11 cellular contexts compared by ENCODE assay signal in genomic region chr15:66780172-66780972, GRCh38.
DNase-seq lines count a peak whose midpoint lies in the region; ATAC-seq, FAIRE-seq and TF ChIP-seq lines count a peak whose summit lies in the region.
"Had no signal": no experiment of that assay in that cellular context is flagged by ENCODE, and none has a peak within 500 bp of the region (broad histone marks: within the 10 kb centered on the region; RNA-seq: fewer than 3 reads in every experiment).

No MANE protein-coding gene starts in this region.

- H3K4me2 ChIP-seq in GM12878 (ENCODE audit: control insufficient read depth, insufficient read depth) = no peak overlapping the region

- intact Hi-C loops in GM12878 (cut with micrococcal nuclease; ENCODE audit: unreplicated experiment) (no loop called here), left colon (cut with DNase I, micrococcal nuclease) (no loop called here)

- no peaks in the 10 kb centered on the region for H3K36me3 ChIP-seq in GM12878 (ENCODE audit: control insufficient read depth in 2 of 2, insufficient read depth in 2 of 2, low read length in 1 of 2)

- no TSS peak for BruUV-seq in GM12878 (replicated peaks; lab: Mats Ljungman, UMichigan)

- H3K79me2 ChIP-seq in GM12878 (ENCODE audit: control insufficient read depth, insufficient read depth, low read length) = no peaks in the 10 kb centered on the region

- POLR2A ChIA-PET in GM12878 (lab: Charles Lee) = no interaction called here
- POLR2A ChIA-PET in GM10248 (lab: Yijun Ruan, JAX) = no interaction called here

- H4K20me1 ChIP-seq in GM12878 (ENCODE audit: control insufficient read depth, insufficient read depth) = no peaks in the 10 kb centered on the region

- SMC1A ChIA-PET in GM12878 (lab: Charles Lee; ENCODE audit: uncharacterized antibody, unreplicated experiment) = no interaction called here

- no peak for TF ChIP-seq RAD21 in GM12878 (IDR thresholded peaks at IDR 0.05; ENCODE audit: insufficient read depth, low read depth, low read length)

- RAD21 ChIA-PET in GM12878 (lab: Charles Lee; ENCODE audit: unreplicated experiment) = no interaction called here

- TF ChIP-seq POLR2A in GM12878 (IDR thresholded peaks at IDR 0.05; ENCODE audit: low read depth, low read length) = no peak

- DNase-seq in 8988T (peak; percentile 78), HS-27A (ENCODE audit: low read depth) (peak; percentile 64), GM12878 (ENCODE audit: low read depth, low spot score) (no peak), left colon (peak; percentile 59 to 70), activated gamma-delta T cell treated with Interleukin-2 at 50 U/mL for 16 hours (no peak), NOMO-1 treated with DMSO at 0.1 percent for 48 hours (lab: John Stamatoyannopoulos, UW; ENCODE audit: unreplicated experiment) (no peak), GM10248 (ENCODE audit: extremely low spot score) (no peak)
- DNase-seq in stimulated activated CD4-positive, alpha-beta T cell treated with anti-CD3 and anti-CD28 coated beads, Interleukin-2, amount 100 ng/mL, for 24 hours = no peak
- DNase-seq: heart right ventricle had no signal

- no peaks in the 10 kb centered on the region for H3K4me1 ChIP-seq in GM12878 (ENCODE audit: control insufficient read depth, insufficient read depth, low read length)
- H3K4me1 ChIP-seq: psoas muscle had no signal

- WGBS in GM12878 (ENCODE audit: insufficient coverage, insufficient replicate concordance, low lambda C conversion rate, missing lambda C conversion rate) = 51% methylated on average over 21 of the region's 21 CpGs

- no peak overlapping the region for H2AFZ ChIP-seq in GM12878 (ENCODE audit: control insufficient read depth, low read depth, low read length)

- H3K27ac ChIP-seq in GM12878 (ENCODE audit: control insufficient read depth, insufficient read depth) = no peak overlapping the region
- H3K27ac ChIP-seq: C4-2B, heart right ventricle, psoas muscle had no signal

- ATAC-seq in GM12878 = peak; percentile 35; the same call in 1 of the 3 replicates
- peak; percentile 70 for ATAC-seq in left colon
- ATAC-seq: psoas muscle had no signal

- TF ChIP-seq CTCF in GM12878 (IDR thresholded peaks at IDR 0.05 in 2 of 3, conservative IDR thresholded peaks at IDR 0.05 in 1 of 3; ENCODE audit: control insufficient read depth in 2 of 3, extremely low read depth in 1 of 3, insufficient read depth in 1 of 3, low read depth in 3 of 3, low read length in 3 of 3) = no peak
- TF ChIP-seq CTCF in GM10248 (IDR thresholded peaks at IDR 0.05; ENCODE audit: control extremely low read depth, extremely low read depth, low read depth, missing control alignments) = no peak

- H3K9me3 ChIP-seq in GM12878 (replicated peaks; ENCODE audit: control insufficient read depth, insufficient read depth, low read length) = no peaks in the 10 kb centered on the region
- H3K9me3 ChIP-seq: heart right ventricle, psoas muscle had no signal

- in situ Hi-C loops in GM12878 (cut with MboI) = no loop called here

- no peaks in the 10 kb centered on the region for H3K27me3 ChIP-seq in GM12878 (replicated peaks in 1 of 2; ENCODE audit: control insufficient read depth in 2 of 2, insufficient read depth in 2 of 2, low read length in 1 of 2)
- H3K27me3 ChIP-seq: heart right ventricle had no signal

- CTCF ChIA-PET in GM12878 (lab: Yijun Ruan, JAX) (no interaction called here), GM10248 (lab: Yijun Ruan, JAX) (interaction anchor here (0.8 to 2.1 kb wide), 4 partner anchors 10 to 71 kb away, joined by 3 to 8 read pairs (median 4); no protein-coding TSS in a partner anchor)

- no peak for FAIRE-seq in GM12878 (lab: Jason Lieb, UNC)

- H3K9ac ChIP-seq in GM12878 (ENCODE audit: control insufficient read depth, insufficient read depth, low read length) = no peak overlapping the region

- H3K4me3 ChIP-seq in GM12878 = no peak overlapping the region
- H3K4me3 ChIP-seq: heart right ventricle, psoas muscle had no signal

- no peak for TF ChIP-seq EP300 in GM12878 (IDR thresholded peaks at IDR 0.05; ENCODE audit: borderline replicate concordance in 1 of 2, control insufficient read depth in 1 of 2, low read depth in 2 of 2, low read length in 2 of 2)

TF ChIP-seq in GM12878, 131 proteins besides CTCF, POLR2A, EP300 and RAD21:
- TF ChIP-seq NBN (IDR thresholded peaks at IDR 0.05) = no peak
- TF ChIP-seq ZNF384 (IDR thresholded peaks at IDR 0.05; ENCODE audit: borderline replicate concordance, low read depth, low read length) = no peak
- no peak for TF ChIP-seq NKRF (conservative IDR thresholded peaks at IDR 0.05)

Comparison
In these comparisons a context has a peak if more than half of its experiments do, and no peak if none do; other contexts are left out.
1. DNase-seq: peak in 8988T (single experiment), HS-27A (single experiment) and left colon (2 of 2); none in GM12878 (single experiment), activated gamma-delta T cell treated with Interleukin-2 at 50 U/mL for 16 hours (single experiment), NOMO-1 treated with DMSO at 0.1 percent for 48 hours (single experiment), stimulated activated CD4-positive, alpha-beta T cell treated with anti-CD3 and anti-CD28 coated beads, Interleukin-2, amount 100 ng/mL, for 24 hours (0 of 2) and GM10248 (single experiment).